ENCODE assay signal across 13 cellular contexts in the genomic region with DNA sequence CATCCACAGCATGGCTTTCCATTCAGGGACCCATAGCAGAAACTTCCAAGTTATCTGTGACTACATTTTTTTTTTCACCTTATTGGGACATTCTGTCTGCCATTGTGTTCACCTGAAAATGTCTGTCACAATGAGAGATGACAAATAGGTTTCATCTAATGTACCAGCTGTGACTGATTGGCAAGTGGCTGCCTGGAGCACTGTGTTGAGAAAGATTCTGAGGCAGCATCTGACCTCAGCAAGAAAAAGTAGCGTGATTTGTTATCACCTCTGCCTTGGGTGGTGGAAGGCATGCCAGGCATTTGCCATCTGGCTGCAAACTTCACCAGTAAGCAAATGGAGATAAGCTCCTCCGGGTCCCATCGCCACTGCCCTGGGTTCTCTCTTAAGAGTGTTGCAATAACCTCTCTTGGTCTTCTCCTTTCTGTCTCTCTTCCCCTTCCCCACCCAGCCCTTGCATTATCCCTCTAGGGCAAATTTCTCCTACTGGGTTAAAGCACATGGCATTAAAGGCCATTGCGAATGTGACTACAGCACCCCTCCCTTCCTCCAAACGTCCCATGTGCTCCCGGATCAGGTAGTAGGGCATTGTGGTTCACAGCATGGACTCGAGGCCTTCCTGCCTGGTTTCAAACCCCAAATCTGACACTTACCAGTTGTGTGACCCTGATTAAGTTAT. TPM values are rescaled to one million over a fixed set of nuclear protein-coding genes. Genes with fewer than 3 reads are reported as not detected.
DNase-seq lines count a peak whose midpoint lies in the region; ATAC-seq and TF ChIP-seq lines count a peak whose summit lies in the region.
"Had no signal": no experiment of that assay in that cellular context is flagged by ENCODE, and none has a peak within 500 bp of the region (broad histone marks: within the 10 kb centered on the region; RNA-seq: fewer than 3 reads in every experiment).

No MANE protein-coding gene starts in this region.

- H3K36me3 ChIP-seq in esophagus muscularis mucosa, result no peaks in the 10 kb centered on the region
- H3K36me3 ChIP-seq: pancreas had no signal

- ATAC-seq in left lobe of liver, result peak; percentile 40
- ATAC-seq: pancreas had no signal

- H3K27ac Mint-ChIP-seq in type B pancreatic cell, result peak overlapping the region; percentile 96

- no peaks in the 10 kb centered on the region for H3K9me3 Mint-ChIP-seq in type B pancreatic cell

- WGBS in esophagus muscularis mucosa, result 83% methylated on average over 7 of the region's 7 CpGs

- TF ChIP-seq CTCF in NB4 (IDR thresholded peaks at IDR 0.05; ENCODE audit: low read depth, low read length) (no peak), type B pancreatic cell (conservative IDR thresholded peaks at IDR 0.05) (no peak), esophagus muscularis mucosa (IDR thresholded peaks at IDR 0.05) (no peak)

- peaks cover 4% of the 10 kb centered on the region for H3K36me3 Mint-ChIP-seq in type B pancreatic cell

- H3K27me3 ChIP-seq in esophagus muscularis mucosa, result no peaks in the 10 kb centered on the region
- H3K27me3 ChIP-seq: pancreas had no signal

- no peak overlapping the region for H3K4me3 Mint-ChIP-seq in type B pancreatic cell

- TF ChIP-seq EP300 in esophagus muscularis mucosa (IDR thresholded peaks at IDR 0.05), result no peak

- peak; percentile 84 for DNase-seq in NB4 (ENCODE audit: low read depth)
- peak; percentile 71 for DNase-seq in amniotic epithelial cell (ENCODE audit: low read depth)
- no peak for DNase-seq in left lobe of liver (ENCODE audit: low spot score)
- DNase-seq in type B pancreatic cell (ENCODE audit: extremely low spot score, unreplicated experiment), result no peak
- no peak for DNase-seq in NCI-H345 treated with DMSO at 0.1 percent for 48 hours (lab: John Stamatoyannopoulos, UW; ENCODE audit: unreplicated experiment)
- no peak for DNase-seq in esophagus muscularis mucosa (ENCODE audit: extremely low spot score)
- DNase-seq in NCI-H2227 treated with DMSO at 0.1 percent for 48 hours (lab: John Stamatoyannopoulos, UW), result no peak
- DNase-seq: activated CD4-positive, alpha-beta T cell treated with anti-CD3 and anti-CD28 coated beads, Interleukin-2, amount 50 U/mL, for 48 hours; C1 segment of cervical spinal cord; Karpas-422; NCI-H1694 treated with DMSO at 0.1 percent for 48 hours; NCI-H69; pancreas had no signal

- H3K4me1 Mint-ChIP-seq in type B pancreatic cell (ENCODE audit: unreplicated experiment), result peaks cover 52% of the 10 kb centered on the region

- no peaks in the 10 kb centered on the region for H3K27me3 Mint-ChIP-seq in type B pancreatic cell

- intact Hi-C loops in esophagus muscularis mucosa (cut with DNase I), result no loop called here

- H3K9me3 ChIP-seq in esophagus muscularis mucosa, result no peaks in the 10 kb centered on the region
- H3K9me3 ChIP-seq: pancreas had no signal

- peak overlapping the region in 1 of 4 donors; percentile 8 for H3K27ac ChIP-seq in esophagus muscularis mucosa (replicated peaks in 1 of 4)
- H3K27ac ChIP-seq: pancreas had no signal

- TF ChIP-seq POLR2A in NB4 (IDR thresholded peaks at IDR 0.05; ENCODE audit: extremely low read depth, insufficient read length) (no peak), esophagus muscularis mucosa (IDR thresholded peaks at IDR 0.05; ENCODE audit: low read depth) (no peak)

- H3K4me1 ChIP-seq in esophagus muscularis mucosa, result peaks cover 27 to 61% (median 35%) of the 10 kb centered on the region in 4 donors

- H3K4me3 ChIP-seq in NB4 (ENCODE audit: low read depth, low read length) (no peak overlapping the region), esophagus muscularis mucosa (no peak overlapping the region)
- H3K4me3 ChIP-seq: pancreas had no signal

RNA-seq across cellular contexts. Expression of a gene that starts 8.4 kb away (rescaled TPM):
- 3.9 TPM for total RNA-seq in left lobe of liver
- total RNA-seq in type B pancreatic cell (ENCODE audit: low replicate concordance), result 120 and 497 TPM in 2 replicates
- 100 to 1,000 TPM; 247 to 398 (median 297) TPM for total RNA-seq in esophagus muscularis mucosa

Comparison
In these comparisons a context has a peak if more than half of its experiments do, and no peak if none do; other contexts are left out.
1. DNase-seq: peak in NB4 (single experiment) and amniotic epithelial cell (single experiment); none in left lobe of liver (single experiment), type B pancreatic cell (single experiment), NCI-H345 treated with DMSO at 0.1 percent for 48 hours (single experiment), esophagus muscularis mucosa (single experiment) and NCI-H2227 treated with DMSO at 0.1 percent for 48 hours (single experiment).
2. RNA of a gene that starts 8.4 kb away (total RNA-seq): 247 to 398 TPM in esophagus muscularis mucosa and 120 to 497 TPM in type B pancreatic cell; 3.9 TPM in left lobe of liver (single experiment); every median in the first group is over 10 times any median in the second.